Comparison of ENCODE assay signal across 20 cellular contexts in the genomic region with DNA sequence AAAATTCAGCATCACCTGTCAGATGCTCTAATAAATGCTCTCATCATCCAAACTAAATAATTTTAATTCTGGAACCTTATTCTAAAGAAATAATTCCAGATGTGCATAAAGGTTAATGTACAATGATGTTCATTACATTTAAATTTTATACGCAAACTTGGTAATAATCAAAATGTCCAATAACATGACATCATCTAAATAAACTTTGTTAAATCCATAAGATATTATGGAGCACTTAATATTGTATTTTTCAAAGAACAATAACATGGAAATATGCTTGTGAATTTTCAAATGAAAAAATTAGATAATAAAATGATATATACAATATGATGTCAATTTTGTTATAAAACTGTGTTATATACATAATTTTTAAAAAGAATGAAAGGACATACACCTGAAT.
"Had no signal": no experiment of that assay in that cellular context is flagged by ENCODE, and none has a peak within 500 bp of the region (broad histone marks: within the 10 kb centered on the region; RNA-seq: fewer than 3 reads in every experiment).

No MANE protein-coding gene starts in this region.

- H3K36me3 ChIP-seq: colonic mucosa, thyroid gland, uterus had no signal

- H3K27ac ChIP-seq: colonic mucosa, foreskin keratinocyte, hepatocyte, suprapubic skin, thyroid gland, upper lobe of left lung, uterus had no signal

- H3K9me3 ChIP-seq: colonic mucosa, suprapubic skin, thyroid gland, upper lobe of left lung, uterus had no signal

- FAIRE-seq: endothelial cell of umbilical vein had no signal

- ATAC-seq: foreskin keratinocyte; naive thymus-derived CD4-positive, alpha-beta T cell; right cardiac atrium; stimulated activated effector memory CD8-positive, alpha-beta T cell treated with anti-CD3 and anti-CD28 coated beads, Interleukin-12 subunit alpha, Interleukin-12 subunit beta, amount 100 ng/mL, for 72 hours; stimulated activated naive CD8-positive, alpha-beta T cell treated with anti-CD3 and anti-CD28 coated beads, Interleukin-15, Interleukin-2, amounts not matched to agents 100 U/mL and 50 U/mL, for 24 hours had no signal

- DNase-seq: colonic mucosa; dermis blood vessel endothelial cell; erythroblast; foreskin keratinocyte; head of caudate nucleus; kidney glomerular epithelial cell; mesendoderm; naive thymus-derived CD4-positive, alpha-beta T cell; nephron progenitor cell; right cardiac atrium; stimulated activated CD4-positive, alpha-beta T cell treated with anti-CD3 and anti-CD28 coated beads, Interleukin-4, amount 100 ng/mL, for 1 hour; stimulated activated CD8-positive, alpha-beta memory T cell treated with anti-CD3 and anti-CD28 coated beads, Interleukin-4, amount 100 ng/mL, for 48 hours; stimulated activated naive CD8-positive, alpha-beta T cell treated with anti-CD3 and anti-CD28 coated beads, Interleukin-15, Interleukin-2, amounts not matched to agents 100 U/mL and 50 U/mL, for 24 hours; thyroid gland; upper lobe of left lung; uterus had no signal

- H3K4me3 ChIP-seq: colonic mucosa, hepatocyte, suprapubic skin, thyroid gland, upper lobe of left lung, uterus had no signal

- H3K4me1 ChIP-seq: colonic mucosa, foreskin keratinocyte, suprapubic skin, thyroid gland, upper lobe of left lung, uterus had no signal

- H3K27me3 ChIP-seq: colonic mucosa, foreskin keratinocyte, hepatocyte, suprapubic skin, thyroid gland, upper lobe of left lung, uterus had no signal
